17 cellular contexts compared by ENCODE assay signal in genomic region chr5:142678615-142679014, GRCh38. TPM values are rescaled to one million over a fixed set of nuclear protein-coding genes. Genes with fewer than 3 reads are reported as not detected.
DNase-seq lines count a peak whose midpoint lies in the region; ATAC-seq, FAIRE-seq and TF ChIP-seq lines count a peak whose summit lies in the region.
"Had no signal": no experiment of that assay in that cellular context is flagged by ENCODE, and none has a peak within 500 bp of the region (broad histone marks: within the 10 kb centered on the region; RNA-seq: fewer than 3 reads in every experiment).

No MANE protein-coding gene starts in this region.

- no peak overlapping the region for H2AK5ac ChIP-seq in H1 (ENCODE audit: low read depth, low read length)

- H4K8ac ChIP-seq in H1 (ENCODE audit: extremely low read depth, insufficient read depth, low read length), result no peak overlapping the region

- no peak overlapping the region for H3K4me3 ChIP-seq in bronchial epithelial cell (ENCODE audit: low read depth, low read length)
- H3K4me3 ChIP-seq in H1 (ENCODE audit: extremely low read depth in 1 of 4, insufficient read depth in 2 of 4, low read depth in 3 of 4, low read length in 4 of 4), result no peak overlapping the region
- no peak overlapping the region for H3K4me3 ChIP-seq in right lobe of liver
- H3K4me3 ChIP-seq: HAP-1 had no signal

- H2BK15ac ChIP-seq in H1 (ENCODE audit: low read length), result 0 out of 2 replicates have a peak overlapping the region, but pooled peaks have one; percentile 8

- H3K4me1 ChIP-seq in H1 (replicated peaks in 1 of 4; ENCODE audit: control insufficient read depth in 3 of 4, insufficient read depth in 4 of 4, low read length in 3 of 4), result peaks cover 0 to 3% (median 0%) of the 10 kb centered on the region in 4 experiments; a peak in 1 of 7 replicates
- no peaks in the 10 kb centered on the region for H3K4me1 ChIP-seq in right lobe of liver
- H3K4me1 ChIP-seq: HAP-1 had no signal

- H2BK12ac ChIP-seq in H1 (ENCODE audit: low read depth, low read length), result no peak overlapping the region

- FAIRE-seq in bronchial epithelial cell (lab: Jason Lieb, UNC) (peak; percentile 62), H1 (lab: Jason Lieb, UNC) (no peak)
- FAIRE-seq: D721Med, GM12892, HepG2 had no signal

- H3K27me3 ChIP-seq in bronchial epithelial cell (ENCODE audit: control insufficient read depth, insufficient read depth, low read length) (no peaks in the 10 kb centered on the region), H1 (replicated peaks in 1 of 4; ENCODE audit: control insufficient read depth in 3 of 4, extremely low read depth in 1 of 4, insufficient read depth in 3 of 4, low read length in 3 of 4) (no peaks in the 10 kb centered on the region; a peak in 1 of 7 replicates), right lobe of liver (no peaks in the 10 kb centered on the region)

- no peaks in the 10 kb centered on the region for H3K79me1 ChIP-seq in H1 (ENCODE audit: low read depth, low read length)

- POLR2A ChIA-PET in H1 (lab: Charles Lee; ENCODE audit: partially characterized antibody), result no interaction called here

- no peak for TF ChIP-seq EP300 in H1 (IDR thresholded peaks at IDR 0.05; ENCODE audit: borderline replicate concordance in 1 of 2, low read depth in 2 of 2, low read length in 2 of 2)

- WGBS in H1 (ENCODE audit: extremely low coverage in 1 of 2, insufficient coverage in 1 of 2, insufficient read length in 1 of 2, insufficient replicate concordance in 2 of 2, low coverage in 1 of 2, low lambda C conversion rate in 2 of 2, missing lambda C conversion rate in 1 of 2), 2 experiments, result 87% methylated on average over 4 of the region's 4 CpGs; no CpG with 5 or more reads in 1 of the 2 experiments
- WGBS in right lobe of liver (ENCODE audit: insufficient coverage, low coverage, low lambda C conversion rate, missing lambda C conversion rate), result 86% methylated on average over 4 of the region's 4 CpGs

- no peaks in the 10 kb centered on the region for H3K9me3 ChIP-seq in H1 (ENCODE audit: insufficient read depth in 2 of 2, low read depth in 1 of 2, low read length in 1 of 2)
- H3K9me3 ChIP-seq in right lobe of liver, result no peaks in the 10 kb centered on the region
- H3K9me3 ChIP-seq: Caco-2, HAP-1 had no signal

- TF ChIP-seq CTCF in bronchial epithelial cell (IDR thresholded peaks at IDR 0.05; ENCODE audit: insufficient read depth, low read length, severe bottlenecking) (no peak), H1 (IDR thresholded peaks at IDR 0.05; ENCODE audit: control extremely low read depth in 1 of 3, insufficient read depth in 1 of 3, low read depth in 1 of 3, low read length in 3 of 3) (no peak), right lobe of liver (IDR thresholded peaks at IDR 0.05) (no peak)

- H4K20me1 ChIP-seq in H1 (replicated peaks in 1 of 2; ENCODE audit: control insufficient read depth in 1 of 2, insufficient read depth in 2 of 2, low read length in 2 of 2), result no peaks in the 10 kb centered on the region

- no peaks in the 10 kb centered on the region for H3K79me2 ChIP-seq in H1 (ENCODE audit: control insufficient read depth in 1 of 2, insufficient read depth in 2 of 2, low read length in 2 of 2)

- DNase-seq in Ammon's horn (ENCODE audit: low spot score), result peak; percentile 51
- DNase-seq in bronchial epithelial cell (ENCODE audit: low read depth), result no peak
- DNase-seq in H1 (ENCODE audit: low read depth in 1 of 2, low spot score in 2 of 2), result no peak
- DNase-seq in posterior vena cava (ENCODE audit: low spot score), result peak; percentile 36
- DNase-seq in T1000 (lab: John Stamatoyannopoulos, UW), result no peak
- no peak for DNase-seq in right lobe of liver
- DNase-seq: 8988T; Caco-2; CD4-positive, alpha-beta T cell; GDM1 had no signal

- no peak overlapping the region for H3K14ac ChIP-seq in H1 (ENCODE audit: insufficient read length)

- H2BK120ac ChIP-seq in H1 (replicated peaks; ENCODE audit: low read depth, low read length), result no peak overlapping the region

- no peak overlapping the region for H3K23ac ChIP-seq in H1 (ENCODE audit: insufficient read length)

- no peak for TF ChIP-seq POLR2A in H1 (IDR thresholded peaks at IDR 0.05; ENCODE audit: control extremely low read depth in 1 of 2, low read depth in 2 of 2, low read length in 2 of 2)
- TF ChIP-seq POLR2A in right lobe of liver (IDR thresholded peaks at IDR 0.05), result no peak

- CTCF ChIA-PET in H1 (lab: Charles Lee; ENCODE audit: partially characterized antibody), result interaction anchor here (0.5 to 2.1 kb wide), 4 partner anchors 10 to 664 kb away, joined by 3 to 8 read pairs (median 4); no protein-coding TSS in a partner anchor

- TF ChIP-seq RAD21 in H1 (IDR thresholded peaks at IDR 0.05 in 1 of 2, conservative IDR thresholded peaks at IDR 0.05 in 1 of 2; ENCODE audit: low read depth in 2 of 2, low read length in 2 of 2), result no peak

- no peak overlapping the region for H4K91ac ChIP-seq in H1 (replicated peaks; ENCODE audit: insufficient read length, low read length)

- no peak overlapping the region for H3K27ac ChIP-seq in H1 (ENCODE audit: low read depth, low read length)
- no peak overlapping the region for H3K27ac ChIP-seq in right lobe of liver
- H3K27ac ChIP-seq: C4-2B had no signal

- H3K4me2 ChIP-seq in H1 (ENCODE audit: insufficient read depth in 1 of 2, low read depth in 2 of 2, low read length in 2 of 2), result no peak overlapping the region

- H4K5ac ChIP-seq in H1 (ENCODE audit: insufficient read length, low read depth, low read length), result no peak overlapping the region

- no peak overlapping the region for H2AFZ ChIP-seq in H1 (ENCODE audit: low read length)

- no peak overlapping the region for H2BK5ac ChIP-seq in H1 (ENCODE audit: low read depth, low read length)

- H3K18ac ChIP-seq in H1 (ENCODE audit: extremely low read depth, low read length), result no peak overlapping the region

- no peak overlapping the region for H3K9ac ChIP-seq in H1 (replicated peaks in 1 of 4; ENCODE audit: extremely low read depth in 1 of 4, low read depth in 3 of 4, low read length in 3 of 4)

- intact Hi-C loops in posterior vena cava (cut with DNase I) (no loop called here), right lobe of liver (cut with DNase I) (no loop called here)

- no peak overlapping the region for H3K56ac ChIP-seq in H1 (replicated peaks; ENCODE audit: insufficient read length, low read depth, low read length)

- ATAC-seq in GM19397 (IDR thresholded peaks at IDR 0.05; ENCODE audit: unreplicated experiment), result no peak
- ATAC-seq in GM21619 (IDR thresholded peaks at IDR 0.05; ENCODE audit: unreplicated experiment), result no peak
- ATAC-seq in right lobe of liver, result no peak
- ATAC-seq: HepG2 had no signal

- no peak overlapping the region for H3K4ac ChIP-seq in H1 (replicated peaks; ENCODE audit: insufficient read length, low read depth, low read length)

- H3K23me2 ChIP-seq in H1 (ENCODE audit: low read depth, low read length), result no peaks in the 10 kb centered on the region

- H3K36me3 ChIP-seq in bronchial epithelial cell (ENCODE audit: control insufficient read depth, insufficient read depth, low read length) (no peaks in the 10 kb centered on the region), H1 (ENCODE audit: control insufficient read depth in 2 of 4, insufficient read depth in 4 of 4, low read length in 3 of 4) (no peaks in the 10 kb centered on the region), right lobe of liver (no peaks in the 10 kb centered on the region)
- H3K36me3 ChIP-seq: HAP-1 had no signal

- peak overlapping the region; percentile 76; the same call in 1 of the 2 replicates for H2BK20ac ChIP-seq in H1 (ENCODE audit: low read length)

TF ChIP-seq in H1, 55 proteins besides CTCF, POLR2A, EP300 and RAD21 (continues in another document):
- TF ChIP-seq CBX8 (IDR thresholded peaks at IDR 0.05; ENCODE audit: borderline replicate concordance, low read depth, low read length) (no peak), CREB1 (IDR thresholded peaks at IDR 0.05) (no peak), GABPA (IDR thresholded peaks at IDR 0.05; ENCODE audit: borderline replicate concordance, insufficient read depth, low read length) (no peak), SP4 (IDR thresholded peaks at IDR 0.05; ENCODE audit: low read length) (no peak)

RNA-seq across cellular contexts. Expression of gene FGF1, which starts 7.3 kb away (rescaled TPM):
- under 0.01 and 0.38 TPM in 2 replicates for total RNA-seq in bronchial epithelial cell
- 0.11 and 0.50 TPM in 2 replicates for total RNA-seq in H1 (2021; fragmentation: NEBNext Ultra II Directional; extraction: Animal tissue kit (Norgen Biotek cat#: 25700))
- polyA plus RNA-seq in H1 (2011; rRNA removed), result 0.17 and 0.30 TPM in 2 replicates
- 0.34 TPM for polyA plus RNA-seq in H1 (2011; cell fraction: cytosol; rRNA removed)
- 0.30 TPM for polyA plus RNA-seq in H1 (2011; cell fraction: nucleus; rRNA removed)
- polyA plus RNA-seq in H1 (2012, experiment 1 of 2), result 0.15 to 0.66 TPM (median 0.47 TPM) in 4 replicates
- not detected for polyA plus RNA-seq in H1 (2012, experiment 2 of 2)
- 0.26 TPM for polyA plus RNA-seq in H1 (2013, experiment 1 of 2)
- polyA plus RNA-seq in H1 (2013, experiment 2 of 2), result 0.61 TPM
- 0.16 and 0.78 TPM in 2 replicates for polyA minus RNA-seq in H1 (2011; rRNA and poly(A)+ RNA removed)
- polyA minus RNA-seq in H1 (2011; cell fraction: cytosol; rRNA and poly(A)+ RNA removed), result 0.29 TPM
- polyA minus RNA-seq in H1 (2011; cell fraction: nucleus; rRNA and poly(A)+ RNA removed), result 1.7 TPM
- total RNA-seq in posterior vena cava, result 1 to 10 TPM; 2.3 to 5.0 TPM
- under 1 TPM in 5 of 6 experiments, not detected in 1; 0.12 to 0.56 (median 0.42) TPM for total RNA-seq in right lobe of liver
- total RNA-seq: Caco-2; CD4-positive, alpha-beta T cell; HepG2 had no signal
- polyA plus RNA-seq: HepG2 had no signal

Comparison
In these comparisons a context has a peak if more than half of its experiments do, and no peak if none do; other contexts are left out.
1. DNase-seq: peak in Ammon's horn (single experiment) and posterior vena cava (single experiment); none in bronchial epithelial cell (single experiment), H1 (0 of 2), T1000 (single experiment) and right lobe of liver (0 of 3).